ENCODE assay signal across 39 cellular contexts in genomic region chr2:3678212-3678611, GRCh38. TPM values are rescaled to one million over a fixed set of nuclear protein-coding genes. Genes with fewer than 3 reads are reported as not detected.
"Had no signal": no experiment of that assay in that cellular context is flagged by ENCODE, and none has a peak within 500 bp of the region (broad histone marks: within the 10 kb centered on the region; RNA-seq: fewer than 3 reads in every experiment).

No MANE protein-coding gene starts in this region.

- H3K4me3 ChIP-seq: MG63 had no signal

- H3K27me3 ChIP-seq: MG63 had no signal

- DNase-seq: Karpas-422, Kasumi-1, MG63, MM.1S, MV-4-11, NCI-H1048, NCI-H1092, NCI-H1092 treated with DMSO at 0.1 percent for 48 hours, NCI-H1105, NCI-H1105 treated with DMSO at 0.1 percent for 48 hours, NCI-H1417, NCI-H1417 treated with DMSO at 0.1 percent for 48 hours, NCI-H1436, NCI-H1436 treated with DMSO at 0.1 percent for 48 hours, NCI-H146, NCI-H1694, NCI-H1694 treated with DMSO at 0.1 percent for 48 hours, NCI-H187, NCI-H187 treated with DMSO at 0.1 percent for 48 hours, NCI-H1930, NCI-H2029, NCI-H2029 treated with DMSO at 0.1 percent for 48 hours, NCI-H2081, NCI-H2081 treated with DMSO at 0.1 percent for 48 hours, NCI-H2107, NCI-H2171, NCI-H2171 treated with DMSO at 0.1 percent for 48 hours, NCI-H2227 treated with DMSO at 0.1 percent for 48 hours, NCI-H226, NCI-H345, NCI-H446, NCI-H446 treated with DMSO at 0.1 percent for 48 hours, NCI-H510A, NCI-H510A treated with DMSO at 0.1 percent for 48 hours, NCI-H524 had no signal

- H3K9me3 ChIP-seq: MG63 had no signal

- H3K36me3 ChIP-seq: MG63 had no signal

RNA-seq across cellular contexts. Expression of gene ALLC, which starts 20.2 kb away (rescaled TPM):
- total RNA-seq: LHCN-M2, M059J, MCF 10A, NCI-H460 had no signal

RNA-seq across cellular contexts. Expression of gene DCDC2C, which starts 25.2 kb away (rescaled TPM):
- total RNA-seq: LHCN-M2, M059J, MCF 10A, NCI-H460 had no signal
